In genomic region chr3:133448478-133449122, GRCh38 we compare ENCODE assay signal across 8 cellular contexts. TPM values are rescaled to one million over a fixed set of nuclear protein-coding genes. Genes with fewer than 3 reads are reported as not detected.
DNase-seq lines count a peak whose midpoint lies in the region; ATAC-seq and TF ChIP-seq lines count a peak whose summit lies in the region.

No MANE protein-coding gene starts in this region.

- H3K9me3 ChIP-seq in tibial artery: no peaks in the 10 kb centered on the region

- ATAC-seq in GM18511 (IDR thresholded peaks at IDR 0.05; ENCODE audit: unreplicated experiment): peak; percentile 93
- peak; percentile 89 for ATAC-seq in HG02571 (IDR thresholded peaks at IDR 0.05; ENCODE audit: unreplicated experiment)
- peak; percentile 79 for ATAC-seq in effector memory CD8-positive, alpha-beta T cell (replicated peaks)

- no peaks in the 10 kb centered on the region for H3K36me3 ChIP-seq in tibial artery

- no peak for TF ChIP-seq CTCF in tibial artery (IDR thresholded peaks at IDR 0.05)

- no peak overlapping the region for H3K4me3 ChIP-seq in tibial artery

- H3K9me3 Mint-ChIP-seq in effector memory CD8-positive, alpha-beta T cell: no peaks in the 10 kb centered on the region

- no peaks in the 10 kb centered on the region for H3K4me1 ChIP-seq in tibial artery

- H3K27me3 ChIP-seq in tibial artery: no peaks in the 10 kb centered on the region

- no peaks in the 10 kb centered on the region for H3K27me3 Mint-ChIP-seq in effector memory CD8-positive, alpha-beta T cell

- intact Hi-C loops in tibial artery (cut with DNase I; ENCODE audit: low total_unique reads): no loop called here

- H3K36me3 Mint-ChIP-seq in effector memory CD8-positive, alpha-beta T cell (ENCODE audit: insufficient read depth): peaks cover 3% of the 10 kb centered on the region

- H3K4me1 Mint-ChIP-seq in effector memory CD8-positive, alpha-beta T cell (ENCODE audit: low read depth in 2 of 2): peaks cover 14 to 16% of the 10 kb centered on the region in 2 donors

- H3K4me3 Mint-ChIP-seq in effector memory CD8-positive, alpha-beta T cell: peak overlapping the region in 1 of 2 donors; percentile 13

- no peak overlapping the region for H3K27ac ChIP-seq in tibial artery

- peak; percentile 22 to 39 for DNase-seq in NCI-H526 (lab: John Stamatoyannopoulos, UW)
- DNase-seq in effector memory CD8-positive, alpha-beta T cell: peak in 1 of 3 experiments; percentile 8
- no peak for DNase-seq in NCI-H82 (lab: John Stamatoyannopoulos, UW)
- no peak for DNase-seq in HuH-7.5 (ENCODE audit: low spot score)
- no peak for DNase-seq in tibial artery
- DNase-seq in ureter (ENCODE audit: low spot score): no peak

- peak overlapping the region; percentile 82 to 85 for H3K27ac Mint-ChIP-seq in effector memory CD8-positive, alpha-beta T cell

RNA-seq across cellular contexts. Expression of gene BFSP2, which starts 48.7 kb away (rescaled TPM):
- not detected for total RNA-seq in ureter

Comparison
In these comparisons a context has a peak if more than half of its experiments do, and no peak if none do; other contexts are left out.
1. DNase-seq: peak in NCI-H526 (2 of 2); none in NCI-H82 (single experiment), HuH-7.5 (single experiment), tibial artery (0 of 2) and ureter (single experiment).
2. Peak in every context shown above with its lines, with median percentiles within 50 percentile points of each other: ATAC-seq.